ENCODE assay signal across 1 cellular context in the genomic region with DNA sequence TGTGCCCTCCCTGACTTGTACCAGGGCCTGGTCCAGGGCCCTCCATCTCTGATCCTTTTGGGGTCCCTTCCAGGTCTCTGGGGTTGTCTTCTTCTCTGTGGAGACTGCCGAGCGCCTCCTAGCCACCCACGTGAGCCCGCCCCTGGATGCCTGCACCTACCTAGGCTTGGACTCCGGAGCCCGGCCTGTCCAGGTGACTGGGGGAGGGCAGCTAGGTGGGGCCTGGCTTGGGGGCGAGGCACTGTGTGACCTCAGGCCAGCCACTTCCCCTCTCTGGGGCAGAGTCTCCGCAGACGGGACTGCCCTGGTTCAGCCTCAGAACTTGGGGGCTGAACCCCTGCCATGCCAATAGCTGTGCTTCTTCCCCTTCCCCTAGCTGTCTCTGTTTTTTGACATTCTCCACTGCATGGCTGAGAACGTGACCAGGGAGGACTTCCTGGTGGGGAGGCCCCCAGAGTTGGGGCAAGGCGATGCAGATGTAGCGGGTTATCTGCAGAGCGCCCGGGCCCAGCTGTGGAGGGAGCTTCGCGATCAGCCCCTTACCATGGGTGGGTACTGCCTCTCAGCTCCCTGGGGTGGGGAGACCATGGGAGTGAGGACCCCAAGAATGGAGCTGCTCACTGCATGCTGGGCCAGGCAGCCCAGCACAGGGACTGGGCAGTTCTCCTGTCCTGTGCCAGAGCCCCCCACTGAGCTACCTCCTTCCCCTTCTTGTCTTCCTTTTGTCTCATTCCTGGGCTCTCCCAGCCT.
TF ChIP-seq lines count a peak whose summit lies in the region.

No MANE protein-coding gene starts in this region.

TF ChIP-seq in HEK293, 187 proteins besides CTCF, POLR2A, EP300 and RAD21:
- TF ChIP-seq ZNF768 (tag by site-specific recombination; IDR thresholded peaks at IDR 0.05) (0 out of 2 replicates have a peak, but pooled peaks have one; percentile 13), ZNF549 (tag by site-specific recombination; IDR thresholded peaks at IDR 0.05) (no peak), ZNF292 (tag by site-specific recombination; IDR thresholded peaks at IDR 0.05; ENCODE audit: borderline replicate concordance, low read depth) (no peak), ZNF701 (tag by site-specific recombination; IDR thresholded peaks at IDR 0.05) (no peak), FEZF1 (tag by site-specific recombination; IDR thresholded peaks at IDR 0.05) (no peak), ZBTB8A (tag by site-specific recombination; IDR thresholded peaks at IDR 0.05) (no peak), HOXD13 (CRISPR knock-in tag; IDR thresholded peaks at IDR 0.05; ENCODE audit: borderline replicate concordance) (no peak), ZNF707 (tag by site-specific recombination; IDR thresholded peaks at IDR 0.05) (no peak), ZNF658 (tag by site-specific recombination; IDR thresholded peaks at IDR 0.05) (no peak), ZNF24 (tag by site-specific recombination; IDR thresholded peaks at IDR 0.05) (no peak), GLIS2 (tag by site-specific recombination; IDR thresholded peaks at IDR 0.05) (peak; percentile 33; the same call in 1 of the 2 replicates), ZNF830 (tag by site-specific recombination; IDR thresholded peaks at IDR 0.05; ENCODE audit: low read depth) (no peak), ZNF433 (tag by site-specific recombination; IDR thresholded peaks at IDR 0.05; ENCODE audit: low read depth) (no peak), ZNF521 (tag by site-specific recombination; IDR thresholded peaks at IDR 0.05) (no peak)
- TF ChIP-seq, protein P1, sequence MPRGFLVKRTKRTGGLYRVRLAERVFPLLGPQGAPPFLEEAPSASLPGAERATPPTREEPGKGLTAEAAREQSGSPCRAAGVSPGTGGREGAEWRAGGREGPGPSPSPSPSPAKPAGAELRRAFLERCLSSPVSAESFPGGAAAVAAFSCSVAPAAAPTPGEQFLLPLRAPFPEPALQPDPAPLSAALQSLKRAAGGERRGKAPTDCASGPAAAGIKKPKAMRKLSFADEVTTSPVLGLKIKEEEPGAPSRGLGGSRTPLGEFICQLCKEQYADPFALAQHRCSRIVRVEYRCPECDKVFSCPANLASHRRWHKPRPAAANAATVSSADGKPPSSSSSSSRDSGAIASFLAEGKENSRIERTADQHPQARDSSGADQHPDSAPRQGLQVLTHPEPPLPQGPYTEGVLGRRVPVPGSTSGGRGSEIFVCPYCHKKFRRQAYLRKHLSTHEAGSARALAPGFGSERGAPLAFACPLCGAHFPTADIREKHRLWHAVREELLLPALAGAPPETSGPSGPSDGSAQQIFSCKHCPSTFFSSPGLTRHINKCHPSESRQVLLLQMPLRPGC (tag by site-specific recombination; IDR thresholded peaks at IDR 0.05), result no peak
- TF ChIP-seq, protein P2, sequence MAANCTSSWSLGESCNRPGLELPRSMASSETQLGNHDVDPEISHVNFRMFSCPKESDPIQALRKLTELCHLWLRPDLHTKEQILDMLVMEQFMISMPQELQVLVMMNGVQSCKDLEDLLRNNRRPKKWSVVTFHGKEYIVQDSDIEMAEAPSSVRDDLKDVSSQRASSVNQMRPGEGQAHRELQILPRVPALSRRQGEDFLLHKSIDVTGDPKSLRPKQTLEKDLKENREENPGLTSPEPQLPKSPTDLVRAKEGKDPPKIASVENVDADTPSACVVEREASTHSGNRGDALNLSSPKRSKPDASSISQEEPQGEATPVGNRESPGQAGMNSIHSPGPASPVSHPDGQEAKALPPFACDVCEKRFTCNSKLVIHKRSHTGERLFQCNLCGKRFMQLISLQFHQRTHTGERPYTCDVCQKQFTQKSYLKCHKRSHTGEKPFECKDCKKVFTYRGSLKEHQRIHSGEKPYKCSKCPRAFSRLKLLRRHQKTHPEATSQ (tag by site-specific recombination; IDR thresholded peaks at IDR 0.05), result no peak
- TF ChIP-seq, protein P3, sequence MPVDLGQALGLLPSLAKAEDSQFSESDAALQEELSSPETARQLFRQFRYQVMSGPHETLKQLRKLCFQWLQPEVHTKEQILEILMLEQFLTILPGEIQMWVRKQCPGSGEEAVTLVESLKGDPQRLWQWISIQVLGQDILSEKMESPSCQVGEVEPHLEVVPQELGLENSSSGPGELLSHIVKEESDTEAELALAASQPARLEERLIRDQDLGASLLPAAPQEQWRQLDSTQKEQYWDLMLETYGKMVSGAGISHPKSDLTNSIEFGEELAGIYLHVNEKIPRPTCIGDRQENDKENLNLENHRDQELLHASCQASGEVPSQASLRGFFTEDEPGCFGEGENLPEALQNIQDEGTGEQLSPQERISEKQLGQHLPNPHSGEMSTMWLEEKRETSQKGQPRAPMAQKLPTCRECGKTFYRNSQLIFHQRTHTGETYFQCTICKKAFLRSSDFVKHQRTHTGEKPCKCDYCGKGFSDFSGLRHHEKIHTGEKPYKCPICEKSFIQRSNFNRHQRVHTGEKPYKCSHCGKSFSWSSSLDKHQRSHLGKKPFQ (tag by site-specific recombination; IDR thresholded peaks at IDR 0.05), result no peak
